In the genomic region with DNA sequence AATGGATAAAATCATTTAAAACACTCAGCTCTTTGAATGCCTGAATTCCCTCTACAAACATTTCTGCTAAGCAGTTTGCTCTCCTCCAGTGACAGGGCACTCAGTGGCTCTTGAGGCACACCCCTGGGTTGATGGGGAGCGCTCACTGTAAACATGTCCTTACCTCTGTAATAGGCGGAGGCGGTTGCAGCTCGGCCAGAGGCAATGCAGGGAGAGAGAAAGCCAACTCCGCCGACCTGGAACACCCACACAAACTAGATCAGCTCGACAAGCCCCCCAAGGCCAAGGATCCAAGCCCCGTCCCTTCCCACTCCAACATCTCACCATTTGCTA, we compare ENCODE assay signal across 8 cellular contexts. TPM values are rescaled to one million over a fixed set of nuclear protein-coding genes. Genes with fewer than 3 reads are reported as not detected.
DNase-seq lines count a peak whose midpoint lies in the region; ATAC-seq and TF ChIP-seq lines count a peak whose summit lies in the region.

No MANE protein-coding gene starts in this region.

- DNase-seq in activated T-cell treated with anti-CD3 and anti-CD28 coated beads, Interleukin-2, amount 50 U/mL, for 4 hours: no peak
- DNase-seq in activated T-cell treated with anti-CD3 and anti-CD28 coated beads for 4 hours (no peak), T-helper 22 cell (ENCODE audit: low read depth) (peak; percentile 3), foreskin melanocyte (peak; percentile 8), progenitor cell of endocrine pancreas (ENCODE audit: low spot score, unreplicated experiment) (no peak), amniotic stem cell (lab: John Stamatoyannopoulos, UW) (no peak), GM20000 (ENCODE audit: low spot score) (no peak)

- peaks cover 26% of the 10 kb centered on the region for H3K4me1 Mint-ChIP-seq in activated T-cell treated with anti-CD3 and anti-CD28 coated beads, Interleukin-2, amount 50 U/mL, for 4 hours (ENCODE audit: low read depth)
- H3K4me1 Mint-ChIP-seq in progenitor cell of endocrine pancreas (ENCODE audit: low read depth): peaks cover 11% of the 10 kb centered on the region

- ATAC-seq in activated T-cell treated with anti-CD3 and anti-CD28 coated beads, Interleukin-2, amount 50 U/mL, for 4 hours: peak; percentile 49
- ATAC-seq in HG02885 (IDR thresholded peaks at IDR 0.05; ENCODE audit: poor library complexity, unreplicated experiment): peak; percentile 25

- peak overlapping the region; percentile 98 for H3K27ac Mint-ChIP-seq in progenitor cell of endocrine pancreas

- no peaks in the 10 kb centered on the region for H3K9me3 Mint-ChIP-seq in activated T-cell treated with anti-CD3 and anti-CD28 coated beads, Interleukin-2, amount 50 U/mL, for 4 hours
- no peaks in the 10 kb centered on the region for H3K9me3 Mint-ChIP-seq in progenitor cell of endocrine pancreas (ENCODE audit: low read depth)

- H3K4me3 Mint-ChIP-seq in activated T-cell treated with anti-CD3 and anti-CD28 coated beads, Interleukin-2, amount 50 U/mL, for 4 hours: peak overlapping the region; percentile 99
- peak overlapping the region; percentile 100 for H3K4me3 Mint-ChIP-seq in progenitor cell of endocrine pancreas (ENCODE audit: low read depth)

- H3K27me3 Mint-ChIP-seq in activated T-cell treated with anti-CD3 and anti-CD28 coated beads, Interleukin-2, amount 50 U/mL, for 4 hours (ENCODE audit: low read depth): no peaks in the 10 kb centered on the region
- H3K27me3 Mint-ChIP-seq in progenitor cell of endocrine pancreas: no peaks in the 10 kb centered on the region

- peaks cover 7% of the 10 kb centered on the region for H3K36me3 Mint-ChIP-seq in activated T-cell treated with anti-CD3 and anti-CD28 coated beads, Interleukin-2, amount 50 U/mL, for 4 hours (ENCODE audit: insufficient read depth)
- peaks cover 1% of the 10 kb centered on the region for H3K36me3 Mint-ChIP-seq in progenitor cell of endocrine pancreas (ENCODE audit: insufficient read depth)

- TF ChIP-seq CTCF in progenitor cell of endocrine pancreas (IDR thresholded peaks at IDR 0.05; ENCODE audit: unreplicated experiment) (no peak), GM20000 (IDR thresholded peaks at IDR 0.05; ENCODE audit: extremely low read depth, missing control alignments) (no peak)

RNA-seq across cellular contexts. Expression of gene CDC23, which starts 0.3 kb away (rescaled TPM):
- 10 to 100 TPM; 50.2 to 52.2 (median 51.7) TPM for total RNA-seq in activated T-cell treated with anti-CD3 and anti-CD28 coated beads, Interleukin-2, amount 50 U/mL, for 4 hours
- 47.1 and 53.3 TPM in 2 replicates for total RNA-seq in progenitor cell of endocrine pancreas

RNA-seq across cellular contexts. Expression of gene KIF20A, which starts 33.9 kb away (rescaled TPM):
- 1 to 10 TPM in 2 of 3 donors, under 1 TPM in 1; 0.76 to 1.5 (median 1.4) TPM for total RNA-seq in activated T-cell treated with anti-CD3 and anti-CD28 coated beads, Interleukin-2, amount 50 U/mL, for 4 hours
- 26.7 and 28.8 TPM in 2 replicates for total RNA-seq in progenitor cell of endocrine pancreas

RNA-seq across cellular contexts. Expression of gene BRD8, which starts 34.4 kb away (rescaled TPM):
- total RNA-seq in activated T-cell treated with anti-CD3 and anti-CD28 coated beads, Interleukin-2, amount 50 U/mL, for 4 hours: 10 to 100 TPM; 30.4 to 44.2 (median 39.3) TPM
- total RNA-seq in progenitor cell of endocrine pancreas: 141 and 151 TPM in 2 replicates

Comparison
In these comparisons a context has a peak if more than half of its experiments do, and no peak if none do; other contexts are left out.
1. DNase-seq: peak in T-helper 22 cell (single experiment) and foreskin melanocyte (single experiment); none in activated T-cell treated with anti-CD3 and anti-CD28 coated beads, Interleukin-2, amount 50 U/mL, for 4 hours (single experiment), activated T-cell treated with anti-CD3 and anti-CD28 coated beads for 4 hours (single experiment), progenitor cell of endocrine pancreas (single experiment), amniotic stem cell (single experiment) and GM20000 (single experiment).
2. RNA of gene KIF20A, which starts 33.9 kb away (total RNA-seq): 26.7 to 28.8 TPM in progenitor cell of endocrine pancreas; 0.76 to 1.5 TPM in activated T-cell treated with anti-CD3 and anti-CD28 coated beads, Interleukin-2, amount 50 U/mL, for 4 hours; every median in the first group is over 10 times any median in the second.